ENCODE assay signal across 1 cellular context in the genomic region with DNA sequence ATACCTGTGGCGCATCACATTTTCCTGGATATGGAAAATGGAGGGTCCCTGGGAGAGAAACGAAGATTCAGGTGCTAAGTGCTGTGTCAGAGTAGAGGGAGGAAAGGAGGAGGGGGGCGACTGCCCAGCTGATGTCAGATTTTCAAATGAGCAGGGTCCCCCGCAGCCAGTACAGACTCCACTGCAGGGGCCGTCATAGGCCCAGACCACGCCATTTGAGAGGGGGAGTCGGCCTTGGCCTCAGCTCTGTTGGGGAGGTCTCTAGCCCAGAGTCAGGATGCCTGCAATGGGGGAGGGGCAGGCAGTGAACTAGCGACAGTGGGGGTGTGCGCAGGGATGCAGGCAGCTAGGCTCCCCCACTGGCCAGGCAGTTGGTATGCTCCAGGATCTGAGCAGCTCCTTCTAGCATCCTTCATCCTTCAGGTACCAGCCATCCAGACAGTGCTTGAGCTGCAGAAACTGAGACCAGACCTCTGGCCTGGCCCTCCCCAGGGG.
TF ChIP-seq lines count a peak whose summit lies in the region.

A gene (minus strand): TSS at position 148 of the 495 bp plus-strand sequence. CDS start 229 bp downstream, outside the sequence.
A gene (plus strand): TSS at position 400 of the 495 bp plus-strand sequence. CDS start 620 bp downstream, outside the sequence.

TF ChIP-seq in GM12878, 131 proteins besides CTCF, POLR2A, EP300 and RAD21:
- TF ChIP-seq, protein P1, sequence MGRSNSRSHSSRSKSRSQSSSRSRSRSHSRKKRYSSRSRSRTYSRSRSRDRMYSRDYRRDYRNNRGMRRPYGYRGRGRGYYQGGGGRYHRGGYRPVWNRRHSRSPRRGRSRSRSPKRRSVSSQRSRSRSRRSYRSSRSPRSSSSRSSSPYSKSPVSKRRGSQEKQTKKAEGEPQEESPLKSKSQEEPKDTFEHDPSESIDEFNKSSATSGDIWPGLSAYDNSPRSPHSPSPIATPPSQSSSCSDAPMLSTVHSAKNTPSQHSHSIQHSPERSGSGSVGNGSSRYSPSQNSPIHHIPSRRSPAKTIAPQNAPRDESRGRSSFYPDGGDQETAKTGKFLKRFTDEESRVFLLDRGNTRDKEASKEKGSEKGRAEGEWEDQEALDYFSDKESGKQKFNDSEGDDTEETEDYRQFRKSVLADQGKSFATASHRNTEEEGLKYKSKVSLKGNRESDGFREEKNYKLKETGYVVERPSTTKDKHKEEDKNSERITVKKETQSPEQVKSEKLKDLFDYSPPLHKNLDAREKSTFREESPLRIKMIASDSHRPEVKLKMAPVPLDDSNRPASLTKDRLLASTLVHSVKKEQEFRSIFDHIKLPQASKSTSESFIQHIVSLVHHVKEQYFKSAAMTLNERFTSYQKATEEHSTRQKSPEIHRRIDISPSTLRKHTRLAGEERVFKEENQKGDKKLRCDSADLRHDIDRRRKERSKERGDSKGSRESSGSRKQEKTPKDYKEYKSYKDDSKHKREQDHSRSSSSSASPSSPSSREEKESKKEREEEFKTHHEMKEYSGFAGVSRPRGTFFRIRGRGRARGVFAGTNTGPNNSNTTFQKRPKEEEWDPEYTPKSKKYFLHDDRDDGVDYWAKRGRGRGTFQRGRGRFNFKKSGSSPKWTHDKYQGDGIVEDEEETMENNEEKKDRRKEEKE (IDR thresholded peaks at IDR 0.05), result 0 out of 2 replicates have a peak, but pooled peaks have one; percentile 24
- TF ChIP-seq BHLHE40 (IDR thresholded peaks at IDR 0.05; ENCODE audit: borderline replicate concordance in 1 of 2, low read depth in 2 of 2, low read length in 1 of 2) (peak in 1 of 2 experiments; percentile 36; a peak in 1 of 4 replicates), ZNF622 (IDR thresholded peaks at IDR 0.05) (no peak), FOXK2 (IDR thresholded peaks at IDR 0.05) (peak; percentile 62)
